ENCODE assay signal across 14 cellular contexts in the genomic region with DNA sequence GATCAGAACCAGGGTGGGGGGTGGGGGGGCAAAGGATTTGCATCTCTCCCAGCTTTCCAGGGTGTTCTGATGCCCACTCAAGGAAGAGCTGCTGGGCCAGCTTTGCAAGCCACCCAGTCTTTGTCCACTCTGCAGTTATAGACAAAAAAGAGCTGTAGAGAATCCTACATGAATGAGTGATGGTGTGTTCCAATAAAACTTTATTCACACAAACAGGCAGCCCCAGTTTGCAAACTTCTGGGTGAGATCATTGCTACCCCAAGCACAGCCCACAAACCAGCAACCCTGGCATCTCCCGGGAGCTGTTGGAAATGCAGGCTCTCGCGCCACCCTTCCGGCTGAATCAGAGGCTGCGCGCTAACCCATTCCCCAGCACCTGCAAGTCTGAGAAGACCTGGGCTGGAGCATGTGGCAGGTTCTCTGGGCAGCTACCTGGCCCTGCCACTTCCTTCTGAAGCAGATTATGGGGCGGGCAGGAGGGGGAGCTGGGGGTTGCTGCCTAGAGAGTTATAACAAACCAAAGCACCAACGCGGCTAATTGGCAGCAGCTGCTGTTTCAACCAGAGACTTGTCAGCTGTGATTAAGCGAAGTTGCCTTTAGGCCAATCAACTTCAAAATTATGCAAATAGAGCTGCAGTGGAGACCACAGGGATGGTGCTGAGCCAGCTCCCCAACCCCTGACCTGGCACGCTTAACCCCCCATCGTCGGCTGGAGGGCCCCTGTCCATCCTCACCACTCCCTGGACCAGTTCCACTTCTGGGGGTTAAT. TPM values are rescaled to one million over a fixed set of nuclear protein-coding genes. Genes with fewer than 3 reads are reported as not detected.
DNase-seq lines count a peak whose midpoint lies in the region; ATAC-seq and TF ChIP-seq lines count a peak whose summit lies in the region.
"Had no signal": no experiment of that assay in that cellular context is flagged by ENCODE, and none has a peak within 500 bp of the region (broad histone marks: within the 10 kb centered on the region; RNA-seq: fewer than 3 reads in every experiment).

No MANE protein-coding gene starts in this region.

- TF ChIP-seq CTCF in A673 (conservative IDR thresholded peaks at IDR 0.05; ENCODE audit: low read depth, low read length), result no peak

- ATAC-seq in esophagus mucosa, result peak; percentile 46

- H3K27ac ChIP-seq in A673 (ENCODE audit: low read depth, low read length, poor library complexity, severe bottlenecking) (no peak overlapping the region), substantia nigra (ENCODE audit: low read depth, low read length, poor library complexity, severe bottlenecking) (no peak overlapping the region)

- no TSS peak for BruUV-seq in A673 (replicated peaks; lab: Mats Ljungman, UMichigan)

- intact Hi-C loops in A673 (cut with micrococcal nuclease; ENCODE audit: unreplicated experiment), result no loop called here

- no peak overlapping the region for H3K4me3 ChIP-seq in A673 (ENCODE audit: low read depth, low read length, poor library complexity, severe bottlenecking)
- H3K4me3 ChIP-seq: HAP-1 had no signal

- POLR2A ChIA-PET in A673 (lab: Charles Lee; ENCODE audit: low non-redundant PET), result no interaction called here

- H3K27me3 ChIP-seq in A673 (replicated peaks; ENCODE audit: insufficient read depth, low read depth, low read length, poor library complexity), result no peaks in the 10 kb centered on the region

- H3K4me1 ChIP-seq in A673 (ENCODE audit: insufficient read depth, low read length, poor library complexity, severe bottlenecking), result peaks cover 9% of the 10 kb centered on the region
- H3K4me1 ChIP-seq: HAP-1 had no signal

- no peaks in the 10 kb centered on the region for H3K9me3 ChIP-seq in A673 (ENCODE audit: low read depth, low read length, poor library complexity, severe bottlenecking)
- H3K9me3 ChIP-seq: HAP-1 had no signal

- peak; percentile 34 for DNase-seq in A673 (ENCODE audit: low spot score)
- peak; percentile 57 for DNase-seq in COR-L47 (lab: John Stamatoyannopoulos, UW)
- DNase-seq in RPMI8226, result peak; percentile 45
- DNase-seq in putamen (ENCODE audit: low spot score), result no peak
- DNase-seq in inferior parietal cortex (ENCODE audit: extremely low spot score), result no peak
- DNase-seq in substantia nigra (lab: John Stamatoyannopoulos, UW), result no peak
- no peak for DNase-seq in NCI-H2196 treated with DMSO at 0.1 percent for 48 hours (lab: John Stamatoyannopoulos, UW; ENCODE audit: unreplicated experiment)
- DNase-seq: DMS153, EL, KG1, NCI-H1105 treated with DMSO at 0.1 percent for 48 hours, NCI-H748 treated with DMSO at 0.1 percent for 48 hours had no signal

- H3K36me3 ChIP-seq in A673 (ENCODE audit: insufficient read depth, low read length, poor library complexity, severe bottlenecking), result no peaks in the 10 kb centered on the region
- H3K36me3 ChIP-seq: HAP-1 had no signal

- CTCF ChIA-PET in A673 (lab: Charles Lee), result no interaction called here

RNA-seq across cellular contexts. Expression of a gene that starts 3.8 kb away (rescaled TPM):
- total RNA-seq in A673 (2021) (1.8 and 2.5 TPM in 2 replicates), esophagus mucosa (0.08 TPM)

Comparison
In these comparisons a context has a peak if more than half of its experiments do, and no peak if none do; other contexts are left out.
1. DNase-seq: peak in A673 (single experiment), COR-L47 (single experiment) and RPMI8226 (single experiment); none in putamen (single experiment), inferior parietal cortex (single experiment), substantia nigra (0 of 49) and NCI-H2196 treated with DMSO at 0.1 percent for 48 hours (single experiment).